Comparison of ENCODE assay signal across 1 cellular context in the genomic region with DNA sequence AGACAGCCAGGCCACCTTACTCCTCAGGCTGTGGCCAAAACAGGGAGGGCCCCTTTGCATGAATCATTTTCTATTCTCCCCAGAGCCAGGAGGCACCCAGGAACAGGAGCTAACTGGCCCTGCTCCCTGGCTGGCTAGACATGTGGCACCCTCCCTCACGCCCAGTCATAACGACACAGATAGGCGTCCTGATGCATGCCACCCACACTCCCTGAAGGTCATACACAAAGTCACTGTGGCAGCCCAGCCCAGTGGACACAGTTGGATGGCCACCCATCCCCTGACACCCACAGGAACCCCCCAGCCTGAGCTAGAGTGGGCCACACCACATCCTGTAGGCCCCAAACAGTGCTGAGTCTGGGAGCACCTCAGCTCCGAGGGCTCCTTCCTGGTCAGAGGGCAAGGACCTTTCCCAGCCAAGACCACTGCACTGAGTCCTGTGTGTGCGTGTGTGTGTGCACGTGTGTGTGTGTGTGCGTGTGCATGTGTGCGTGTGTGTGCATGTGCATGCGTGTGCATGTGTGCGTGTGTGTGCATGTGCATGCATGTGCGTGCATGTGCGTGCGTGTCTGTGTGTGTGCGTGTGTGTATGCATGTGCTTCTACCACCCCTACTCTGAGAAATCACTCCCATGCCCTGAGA.
A peak's percentile ranks its signal among the peaks of the same experiment; 100 is the strongest.
TF ChIP-seq lines count a peak whose summit lies in the region.

No MANE protein-coding gene starts in this region.

TF ChIP-seq in GM12878, 131 proteins besides CTCF, POLR2A, EP300 and RAD21 (continued from another document and continues in another):
- TF ChIP-seq, protein P1, sequence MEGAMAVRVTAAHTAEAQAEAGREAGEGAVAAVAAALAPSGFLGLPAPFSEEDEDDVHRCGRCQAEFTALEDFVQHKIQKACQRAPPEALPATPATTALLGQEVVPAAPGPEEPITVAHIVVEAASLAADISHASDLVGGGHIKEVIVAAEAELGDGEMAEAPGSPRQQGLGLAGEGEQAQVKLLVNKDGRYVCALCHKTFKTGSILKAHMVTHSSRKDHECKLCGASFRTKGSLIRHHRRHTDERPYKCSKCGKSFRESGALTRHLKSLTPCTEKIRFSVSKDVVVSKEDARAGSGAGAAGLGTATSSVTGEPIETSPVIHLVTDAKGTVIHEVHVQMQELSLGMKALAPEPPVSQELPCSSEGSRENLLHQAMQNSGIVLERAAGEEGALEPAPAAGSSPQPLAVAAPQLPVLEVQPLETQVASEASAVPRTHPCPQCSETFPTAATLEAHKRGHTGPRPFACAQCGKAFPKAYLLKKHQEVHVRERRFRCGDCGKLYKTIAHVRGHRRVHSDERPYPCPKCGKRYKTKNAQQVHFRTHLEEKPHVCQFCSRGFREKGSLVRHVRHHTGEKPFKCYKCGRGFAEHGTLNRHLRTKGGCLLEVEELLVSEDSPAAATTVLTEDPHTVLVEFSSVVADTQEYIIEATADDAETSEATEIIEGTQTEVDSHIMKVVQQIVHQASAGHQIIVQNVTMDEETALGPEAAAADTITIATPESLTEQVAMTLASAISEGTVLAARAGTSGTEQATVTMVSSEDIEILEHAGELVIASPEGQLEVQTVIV (IDR thresholded peaks at IDR 0.05; ENCODE audit: borderline replicate concordance, partially characterized antibody), result no peak
- TF ChIP-seq, protein P2, sequence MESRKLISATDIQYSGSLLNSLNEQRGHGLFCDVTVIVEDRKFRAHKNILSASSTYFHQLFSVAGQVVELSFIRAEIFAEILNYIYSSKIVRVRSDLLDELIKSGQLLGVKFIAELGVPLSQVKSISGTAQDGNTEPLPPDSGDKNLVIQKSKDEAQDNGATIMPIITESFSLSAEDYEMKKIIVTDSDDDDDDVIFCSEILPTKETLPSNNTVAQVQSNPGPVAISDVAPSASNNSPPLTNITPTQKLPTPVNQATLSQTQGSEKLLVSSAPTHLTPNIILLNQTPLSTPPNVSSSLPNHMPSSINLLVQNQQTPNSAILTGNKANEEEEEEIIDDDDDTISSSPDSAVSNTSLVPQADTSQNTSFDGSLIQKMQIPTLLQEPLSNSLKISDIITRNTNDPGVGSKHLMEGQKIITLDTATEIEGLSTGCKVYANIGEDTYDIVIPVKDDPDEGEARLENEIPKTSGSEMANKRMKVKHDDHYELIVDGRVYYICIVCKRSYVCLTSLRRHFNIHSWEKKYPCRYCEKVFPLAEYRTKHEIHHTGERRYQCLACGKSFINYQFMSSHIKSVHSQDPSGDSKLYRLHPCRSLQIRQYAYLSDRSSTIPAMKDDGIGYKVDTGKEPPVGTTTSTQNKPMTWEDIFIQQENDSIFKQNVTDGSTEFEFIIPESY (IDR thresholded peaks at IDR 0.05), result no peak
- TF ChIP-seq PAX5 (IDR thresholded peaks at IDR 0.05; ENCODE audit: borderline replicate concordance, low read depth, low read length) (peak; percentile 96), IRF4 (IDR thresholded peaks at IDR 0.05; ENCODE audit: low read depth, low read length) (peak; percentile 94), EED (IDR thresholded peaks at IDR 0.05; ENCODE audit: low read depth) (peak; percentile 85), IKZF2 (IDR thresholded peaks at IDR 0.05) (peak; percentile 70 to 75; a peak in 3 of 4 replicates), CREM (IDR thresholded peaks at IDR 0.05; ENCODE audit: low read depth) (peak; percentile 56; the same call in 1 of the 2 replicates), MEF2A (IDR thresholded peaks at IDR 0.05; ENCODE audit: insufficient read depth, low read depth, low read length) (0 out of 2 replicates have a peak, but pooled peaks have one; percentile 4), BCL11A (IDR thresholded peaks at IDR 0.05; ENCODE audit: low read depth, low read length) (peak; percentile 65), ESRRA (IDR thresholded peaks at IDR 0.05; ENCODE audit: low read length) (peak; percentile 100), EGR1 (IDR thresholded peaks at IDR 0.05; ENCODE audit: borderline replicate concordance in 1 of 2, low read depth in 2 of 2, low read length in 2 of 2) (peak in 1 of 2 experiments; percentile 62; a peak in 2 of 3 replicates), MXI1 (IDR thresholded peaks at IDR 0.05; ENCODE audit: low read depth, low read length) (peak; percentile 41; the same call in 1 of the 2 replicates), POLR2AphosphoS5 (IDR thresholded peaks at IDR 0.05; ENCODE audit: low read length) (peak; percentile 28; the same call in 1 of the 2 replicates), PML (IDR thresholded peaks at IDR 0.05; ENCODE audit: low read length) (no peak), JUND (IDR thresholded peaks at IDR 0.05; ENCODE audit: low read depth, low read length) (0 out of 2 replicates have a peak, but pooled peaks have one; percentile 58), MTA2 (IDR thresholded peaks at IDR 0.05; ENCODE audit: low read depth) (peak; percentile 66), BACH1 (IDR thresholded peaks at IDR 0.05; ENCODE audit: borderline replicate concordance) (no peak), BHLHE40 (IDR thresholded peaks at IDR 0.05; ENCODE audit: borderline replicate concordance in 1 of 2, low read depth in 2 of 2, low read length in 1 of 2) (peak; percentile 10 to 75; a peak in 2 of 4 replicates), MEF2B (IDR thresholded peaks at IDR 0.05; ENCODE audit: partially characterized antibody, poor library complexity, severe bottlenecking) (peak; percentile 69), POU2F2 (IDR thresholded peaks at IDR 0.05; ENCODE audit: borderline replicate concordance, low read depth, low read length) (no peak; the same call in 2 of the 3 replicates), NR2F1 (conservative IDR thresholded peaks at IDR 0.05) (peak; percentile 87), TCF3 (IDR thresholded peaks at IDR 0.05; ENCODE audit: borderline replicate concordance, insufficient read depth, low read depth, low read length) (peak; percentile 64; the same call in 1 of the 2 replicates), YY1 (IDR thresholded peaks at IDR 0.05; ENCODE audit: low read depth, low read length) (peak; percentile 5; the same call in 1 of the 2 replicates), NR2C1 (IDR thresholded peaks at IDR 0.05) (no peak; the same call in 1 of the 2 replicates), ATF7 (IDR thresholded peaks at IDR 0.05; ENCODE audit: low read depth) (peak; percentile 34; the same call in 1 of the 2 replicates), NFYA (IDR thresholded peaks at IDR 0.05; ENCODE audit: borderline replicate concordance, low read depth, low read length) (no peak), TCF12 (IDR thresholded peaks at IDR 0.05; ENCODE audit: low read depth, low read length) (0 out of 2 replicates have a peak, but pooled peaks have one; percentile 19)
- TF ChIP-seq, protein P3, sequence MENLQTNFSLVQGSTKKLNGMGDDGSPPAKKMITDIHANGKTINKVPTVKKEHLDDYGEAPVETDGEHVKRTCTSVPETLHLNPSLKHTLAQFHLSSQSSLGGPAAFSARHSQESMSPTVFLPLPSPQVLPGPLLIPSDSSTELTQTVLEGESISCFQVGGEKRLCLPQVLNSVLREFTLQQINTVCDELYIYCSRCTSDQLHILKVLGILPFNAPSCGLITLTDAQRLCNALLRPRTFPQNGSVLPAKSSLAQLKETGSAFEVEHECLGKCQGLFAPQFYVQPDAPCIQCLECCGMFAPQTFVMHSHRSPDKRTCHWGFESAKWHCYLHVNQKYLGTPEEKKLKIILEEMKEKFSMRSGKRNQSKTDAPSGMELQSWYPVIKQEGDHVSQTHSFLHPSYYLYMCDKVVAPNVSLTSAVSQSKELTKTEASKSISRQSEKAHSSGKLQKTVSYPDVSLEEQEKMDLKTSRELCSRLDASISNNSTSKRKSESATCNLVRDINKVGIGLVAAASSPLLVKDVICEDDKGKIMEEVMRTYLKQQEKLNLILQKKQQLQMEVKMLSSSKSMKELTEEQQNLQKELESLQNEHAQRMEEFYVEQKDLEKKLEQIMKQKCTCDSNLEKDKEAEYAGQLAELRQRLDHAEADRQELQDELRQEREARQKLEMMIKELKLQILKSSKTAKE (IDR thresholded peaks at IDR 0.05; ENCODE audit: low read depth, poor library complexity, severe bottlenecking), result peak; percentile 74
- TF ChIP-seq, protein P4, sequence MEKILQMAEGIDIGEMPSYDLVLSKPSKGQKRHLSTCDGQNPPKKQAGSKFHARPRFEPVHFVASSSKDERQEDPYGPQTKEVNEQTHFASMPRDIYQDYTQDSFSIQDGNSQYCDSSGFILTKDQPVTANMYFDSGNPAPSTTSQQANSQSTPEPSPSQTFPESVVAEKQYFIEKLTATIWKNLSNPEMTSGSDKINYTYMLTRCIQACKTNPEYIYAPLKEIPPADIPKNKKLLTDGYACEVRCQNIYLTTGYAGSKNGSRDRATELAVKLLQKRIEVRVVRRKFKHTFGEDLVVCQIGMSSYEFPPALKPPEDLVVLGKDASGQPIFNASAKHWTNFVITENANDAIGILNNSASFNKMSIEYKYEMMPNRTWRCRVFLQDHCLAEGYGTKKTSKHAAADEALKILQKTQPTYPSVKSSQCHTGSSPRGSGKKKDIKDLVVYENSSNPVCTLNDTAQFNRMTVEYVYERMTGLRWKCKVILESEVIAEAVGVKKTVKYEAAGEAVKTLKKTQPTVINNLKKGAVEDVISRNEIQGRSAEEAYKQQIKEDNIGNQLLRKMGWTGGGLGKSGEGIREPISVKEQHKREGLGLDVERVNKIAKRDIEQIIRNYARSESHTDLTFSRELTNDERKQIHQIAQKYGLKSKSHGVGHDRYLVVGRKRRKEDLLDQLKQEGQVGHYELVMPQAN (conservative IDR thresholded peaks at IDR 0.05), result 0 out of 2 replicates have a peak, but pooled peaks have one; percentile 41
- TF ChIP-seq, protein P5, sequence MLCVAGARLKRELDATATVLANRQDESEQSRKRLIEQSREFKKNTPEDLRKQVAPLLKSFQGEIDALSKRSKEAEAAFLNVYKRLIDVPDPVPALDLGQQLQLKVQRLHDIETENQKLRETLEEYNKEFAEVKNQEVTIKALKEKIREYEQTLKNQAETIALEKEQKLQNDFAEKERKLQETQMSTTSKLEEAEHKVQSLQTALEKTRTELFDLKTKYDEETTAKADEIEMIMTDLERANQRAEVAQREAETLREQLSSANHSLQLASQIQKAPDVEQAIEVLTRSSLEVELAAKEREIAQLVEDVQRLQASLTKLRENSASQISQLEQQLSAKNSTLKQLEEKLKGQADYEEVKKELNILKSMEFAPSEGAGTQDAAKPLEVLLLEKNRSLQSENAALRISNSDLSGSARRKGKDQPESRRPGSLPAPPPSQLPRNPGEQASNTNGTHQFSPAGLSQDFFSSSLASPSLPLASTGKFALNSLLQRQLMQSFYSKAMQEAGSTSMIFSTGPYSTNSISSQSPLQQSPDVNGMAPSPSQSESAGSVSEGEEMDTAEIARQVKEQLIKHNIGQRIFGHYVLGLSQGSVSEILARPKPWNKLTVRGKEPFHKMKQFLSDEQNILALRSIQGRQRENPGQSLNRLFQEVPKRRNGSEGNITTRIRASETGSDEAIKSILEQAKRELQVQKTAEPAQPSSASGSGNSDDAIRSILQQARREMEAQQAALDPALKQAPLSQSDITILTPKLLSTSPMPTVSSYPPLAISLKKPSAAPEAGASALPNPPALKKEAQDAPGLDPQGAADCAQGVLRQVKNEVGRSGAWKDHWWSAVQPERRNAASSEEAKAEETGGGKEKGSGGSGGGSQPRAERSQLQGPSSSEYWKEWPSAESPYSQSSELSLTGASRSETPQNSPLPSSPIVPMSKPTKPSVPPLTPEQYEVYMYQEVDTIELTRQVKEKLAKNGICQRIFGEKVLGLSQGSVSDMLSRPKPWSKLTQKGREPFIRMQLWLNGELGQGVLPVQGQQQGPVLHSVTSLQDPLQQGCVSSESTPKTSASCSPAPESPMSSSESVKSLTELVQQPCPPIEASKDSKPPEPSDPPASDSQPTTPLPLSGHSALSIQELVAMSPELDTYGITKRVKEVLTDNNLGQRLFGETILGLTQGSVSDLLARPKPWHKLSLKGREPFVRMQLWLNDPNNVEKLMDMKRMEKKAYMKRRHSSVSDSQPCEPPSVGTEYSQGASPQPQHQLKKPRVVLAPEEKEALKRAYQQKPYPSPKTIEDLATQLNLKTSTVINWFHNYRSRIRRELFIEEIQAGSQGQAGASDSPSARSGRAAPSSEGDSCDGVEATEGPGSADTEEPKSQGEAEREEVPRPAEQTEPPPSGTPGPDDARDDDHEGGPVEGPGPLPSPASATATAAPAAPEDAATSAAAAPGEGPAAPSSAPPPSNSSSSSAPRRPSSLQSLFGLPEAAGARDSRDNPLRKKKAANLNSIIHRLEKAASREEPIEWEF (IDR thresholded peaks at IDR 0.05; ENCODE audit: insufficient replicate concordance, low read depth, low read length), result no peak
- TF ChIP-seq, protein P6, sequence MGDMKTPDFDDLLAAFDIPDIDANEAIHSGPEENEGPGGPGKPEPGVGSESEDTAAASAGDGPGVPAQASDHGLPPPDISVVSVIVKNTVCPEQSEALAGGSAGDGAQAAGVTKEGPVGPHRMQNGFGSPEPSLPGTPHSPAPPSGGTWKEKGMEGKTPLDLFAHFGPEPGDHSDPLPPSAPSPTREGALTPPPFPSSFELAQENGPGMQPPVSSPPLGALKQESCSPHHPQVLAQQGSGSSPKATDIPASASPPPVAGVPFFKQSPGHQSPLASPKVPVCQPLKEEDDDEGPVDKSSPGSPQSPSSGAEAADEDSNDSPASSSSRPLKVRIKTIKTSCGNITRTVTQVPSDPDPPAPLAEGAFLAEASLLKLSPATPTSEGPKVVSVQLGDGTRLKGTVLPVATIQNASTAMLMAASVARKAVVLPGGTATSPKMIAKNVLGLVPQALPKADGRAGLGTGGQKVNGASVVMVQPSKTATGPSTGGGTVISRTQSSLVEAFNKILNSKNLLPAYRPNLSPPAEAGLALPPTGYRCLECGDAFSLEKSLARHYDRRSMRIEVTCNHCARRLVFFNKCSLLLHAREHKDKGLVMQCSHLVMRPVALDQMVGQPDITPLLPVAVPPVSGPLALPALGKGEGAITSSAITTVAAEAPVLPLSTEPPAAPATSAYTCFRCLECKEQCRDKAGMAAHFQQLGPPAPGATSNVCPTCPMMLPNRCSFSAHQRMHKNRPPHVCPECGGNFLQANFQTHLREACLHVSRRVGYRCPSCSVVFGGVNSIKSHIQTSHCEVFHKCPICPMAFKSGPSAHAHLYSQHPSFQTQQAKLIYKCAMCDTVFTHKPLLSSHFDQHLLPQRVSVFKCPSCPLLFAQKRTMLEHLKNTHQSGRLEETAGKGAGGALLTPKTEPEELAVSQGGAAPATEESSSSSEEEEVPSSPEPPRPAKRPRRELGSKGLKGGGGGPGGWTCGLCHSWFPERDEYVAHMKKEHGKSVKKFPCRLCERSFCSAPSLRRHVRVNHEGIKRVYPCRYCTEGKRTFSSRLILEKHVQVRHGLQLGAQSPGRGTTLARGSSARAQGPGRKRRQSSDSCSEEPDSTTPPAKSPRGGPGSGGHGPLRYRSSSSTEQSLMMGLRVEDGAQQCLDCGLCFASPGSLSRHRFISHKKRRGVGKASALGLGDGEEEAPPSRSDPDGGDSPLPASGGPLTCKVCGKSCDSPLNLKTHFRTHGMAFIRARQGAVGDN (IDR thresholded peaks at IDR 0.05), result 0 out of 2 replicates have a peak, but pooled peaks have one; percentile 38
- TF ChIP-seq, protein P7, sequence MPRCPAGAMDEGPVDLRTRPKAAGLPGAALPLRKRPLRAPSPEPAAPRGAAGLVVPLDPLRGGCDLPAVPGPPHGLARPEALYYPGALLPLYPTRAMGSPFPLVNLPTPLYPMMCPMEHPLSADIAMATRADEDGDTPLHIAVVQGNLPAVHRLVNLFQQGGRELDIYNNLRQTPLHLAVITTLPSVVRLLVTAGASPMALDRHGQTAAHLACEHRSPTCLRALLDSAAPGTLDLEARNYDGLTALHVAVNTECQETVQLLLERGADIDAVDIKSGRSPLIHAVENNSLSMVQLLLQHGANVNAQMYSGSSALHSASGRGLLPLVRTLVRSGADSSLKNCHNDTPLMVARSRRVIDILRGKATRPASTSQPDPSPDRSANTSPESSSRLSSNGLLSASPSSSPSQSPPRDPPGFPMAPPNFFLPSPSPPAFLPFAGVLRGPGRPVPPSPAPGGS (IDR thresholded peaks at IDR 0.05; ENCODE audit: borderline replicate concordance, insufficient read depth, low read depth, low read length, poor library complexity, severe bottlenecking), result peak; percentile 96
